In the genomic region with DNA sequence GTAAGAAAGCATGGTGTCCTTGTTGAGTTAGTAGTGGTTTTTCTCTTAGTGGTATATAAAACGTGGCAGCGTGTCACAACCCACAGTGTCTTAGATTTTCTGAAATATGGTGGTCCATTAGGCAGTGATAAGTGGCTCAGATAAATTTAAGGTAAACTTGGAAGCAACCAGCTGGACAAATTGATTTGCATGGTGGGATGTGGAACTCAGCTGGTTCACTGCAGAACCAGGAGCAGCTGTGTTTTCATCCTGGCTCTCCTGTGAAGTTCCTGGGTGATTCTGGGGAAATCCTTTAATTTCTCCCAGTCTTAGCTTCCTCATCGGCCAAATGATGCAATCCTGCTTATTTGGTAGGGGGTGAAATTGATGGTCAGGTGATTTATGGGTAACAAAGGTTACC, we compare ENCODE assay signal across 23 cellular contexts. TPM values are rescaled to one million over a fixed set of nuclear protein-coding genes. Genes with fewer than 3 reads are reported as not detected.
DNase-seq lines count a peak whose midpoint lies in the region; ATAC-seq, FAIRE-seq and TF ChIP-seq lines count a peak whose summit lies in the region.
"Had no signal": no experiment of that assay in that cellular context is flagged by ENCODE, and none has a peak within 500 bp of the region (broad histone marks: within the 10 kb centered on the region; RNA-seq: fewer than 3 reads in every experiment).

No MANE protein-coding gene starts in this region.

- no peak overlapping the region for H2AFZ ChIP-seq in HepG2 (ENCODE audit: low read length)
- no peak overlapping the region for H2AFZ ChIP-seq in neural progenitor cell (replicated peaks)
- no peak overlapping the region for H2AFZ ChIP-seq in GM23248

- no peak overlapping the region for H3K27ac ChIP-seq in HepG2 (ENCODE audit: extremely low read length, insufficient read depth, low read length)
- H3K27ac ChIP-seq in right lobe of liver = no peak overlapping the region
- no peak overlapping the region for H3K27ac ChIP-seq in neural progenitor cell
- H3K27ac ChIP-seq in GM23248 = no peak overlapping the region
- H3K27ac ChIP-seq: 22Rv1; A549; BLaER1 treated with 17β-estradiol and CSF1 and Interleukin-3, amounts not matched to agents 10 nM and 100 nM; C4-2B had no signal

- H4K20me1 ChIP-seq in HepG2 (ENCODE audit: insufficient read depth, low read length) = no peaks in the 10 kb centered on the region
- no peaks in the 10 kb centered on the region for H4K20me1 ChIP-seq in neural progenitor cell (ENCODE audit: low read depth)
- H4K20me1 ChIP-seq in GM23248 (ENCODE audit: insufficient read depth) = no peaks in the 10 kb centered on the region
- H4K20me1 ChIP-seq: BLaER1 treated with 17β-estradiol and CSF1 and Interleukin-3, amounts not matched to agents 10 nM and 100 nM had no signal

- H3F3A ChIP-seq in neural progenitor cell (ENCODE audit: low read depth) (peaks cover 2% of the 10 kb centered on the region), GM23248 (ENCODE audit: insufficient read depth) (no peaks in the 10 kb centered on the region)

- H3K79me2 ChIP-seq in HepG2 (ENCODE audit: insufficient read depth, low read length) = no peaks in the 10 kb centered on the region
- H3K79me2 ChIP-seq in neural progenitor cell (ENCODE audit: low read depth) = no peaks in the 10 kb centered on the region
- H3K79me2 ChIP-seq in GM23248 (ENCODE audit: insufficient read depth) = no peaks in the 10 kb centered on the region

- H3K36me3 ChIP-seq in HepG2 (replicated peaks in 1 of 2; ENCODE audit: control insufficient read depth in 1 of 2, insufficient read depth in 2 of 2, low read length in 2 of 2) (no peaks in the 10 kb centered on the region), right lobe of liver (no peaks in the 10 kb centered on the region), neural progenitor cell (no peaks in the 10 kb centered on the region), GM23248 (ENCODE audit: low read depth) (no peaks in the 10 kb centered on the region)
- H3K36me3 ChIP-seq: BLaER1 treated with 17β-estradiol and CSF1 and Interleukin-3, amounts not matched to agents 10 nM and 100 nM had no signal

- WGBS in HepG2 (ENCODE audit: low lambda C conversion rate) = 52% methylated on average over 3 of the region's 3 CpGs
- 61% methylated on average over 3 of the region's 3 CpGs for WGBS in right lobe of liver (ENCODE audit: insufficient coverage, low coverage, low lambda C conversion rate, missing lambda C conversion rate)
- 45 to 61% methylated on average over 3 of the region's 3 CpGs for WGBS in GM23248 (ENCODE audit: low coverage in 1 of 2, low lambda C conversion rate in 2 of 2, missing lambda C conversion rate in 2 of 2), 2 experiments

- H3K4me3 Mint-ChIP-seq in neural progenitor cell (no peak overlapping the region), osteocyte (ENCODE audit: unreplicated experiment) (no peak overlapping the region)
- no peak overlapping the region for H3K4me3 Mint-ChIP-seq in stimulated activated naive B cell treated with anti-CD40 and anti-IgM and Interleukin-4, amounts not matched to agents 10 μg/mL and 1 μg/mL and 100 μg/mL, for 72 hours
- H3K4me3 Mint-ChIP-seq: B cell; CD4-positive, alpha-beta T cell; CD8-positive, alpha-beta T cell had no signal

- ATAC-seq in HepG2 (no peak), right lobe of liver (no peak)
- ATAC-seq in stimulated activated naive B cell treated with anti-CD40 and anti-IgM and Interleukin-4, amounts not matched to agents 10 μg/mL and 1 μg/mL and 100 μg/mL, for 72 hours (replicated peaks) = no peak
- ATAC-seq: A549; CD8-positive, alpha-beta T cell had no signal

- H3K9ac ChIP-seq in HepG2 (ENCODE audit: insufficient read depth, low read depth, low read length) (no peak overlapping the region), neural progenitor cell (no peak overlapping the region), GM23248 (no peak overlapping the region)
- H3K9ac ChIP-seq: BLaER1 treated with 17β-estradiol and CSF1 and Interleukin-3, amounts not matched to agents 10 nM and 100 nM had no signal

- H3K4me2 ChIP-seq in HepG2 (ENCODE audit: low read depth, low read length) (no peak overlapping the region), neural progenitor cell (no peak overlapping the region), GM23248 (ENCODE audit: unreplicated experiment) (no peak overlapping the region)
- H3K4me2 ChIP-seq: A549; BLaER1 treated with 17β-estradiol and CSF1 and Interleukin-3, amounts not matched to agents 10 nM and 100 nM had no signal

- DNase-seq in HepG2 (ENCODE audit: low spot score) = no peak
- DNase-seq in right lobe of liver = no peak
- DNase-seq in neural progenitor cell (ENCODE audit: low spot score) = no peak
- peak; percentile 7 for DNase-seq in osteocyte (ENCODE audit: extremely low spot score, unreplicated experiment)
- DNase-seq in GM23248 = no peak
- no peak for DNase-seq in RKO (ENCODE audit: low spot score)
- DNase-seq in stimulated activated naive B cell treated with anti-CD40 and anti-IgM and Interleukin-4, amounts not matched to agents 10 μg/mL and 1 μg/mL and 100 μg/mL, for 72 hours = no peak
- DNase-seq: AML-193; Caco-2; Calu3; CD4-positive, alpha-beta T cell; CD8-positive, alpha-beta T cell; DMS79 treated with DMSO at 0.1 percent for 48 hours; GF-D8 had no signal

- peaks cover 18% of the 10 kb centered on the region for H3K4me1 Mint-ChIP-seq in neural progenitor cell
- peaks cover 2% of the 10 kb centered on the region for H3K4me1 Mint-ChIP-seq in osteocyte (ENCODE audit: unreplicated experiment)
- peaks cover 0 to 5% of the 10 kb centered on the region in 2 donors for H3K4me1 Mint-ChIP-seq in stimulated activated naive B cell treated with anti-CD40 and anti-IgM and Interleukin-4, amounts not matched to agents 10 μg/mL and 1 μg/mL and 100 μg/mL, for 72 hours
- H3K4me1 Mint-ChIP-seq: B cell had no signal

- CTCF ChIA-PET in HepG2 (lab: Yijun Ruan, JAX; ENCODE audit: low intra/inter-chr PET ratio, low total read pairs) = no interaction called here

- H3K9me3 Mint-ChIP-seq in neural progenitor cell (peaks cover 2% of the 10 kb centered on the region), osteocyte (ENCODE audit: unreplicated experiment) (no peaks in the 10 kb centered on the region)
- H3K9me3 Mint-ChIP-seq in stimulated activated naive B cell treated with anti-CD40 and anti-IgM and Interleukin-4, amounts not matched to agents 10 μg/mL and 1 μg/mL and 100 μg/mL, for 72 hours = peaks cover 0 to 2% of the 10 kb centered on the region in 2 donors
- H3K9me3 Mint-ChIP-seq: CD4-positive, alpha-beta T cell; CD8-positive, alpha-beta T cell had no signal

- no peak for TF ChIP-seq POLR2A in HepG2 (IDR thresholded peaks at IDR 0.05; ENCODE audit: insufficient read depth in 1 of 2, low read depth in 2 of 2, low read length in 2 of 2)
- TF ChIP-seq POLR2A in right lobe of liver (IDR thresholded peaks at IDR 0.05) = no peak

- intact Hi-C loops in HepG2 (cut with micrococcal nuclease; ENCODE audit: unreplicated experiment) = no loop called here
- intact Hi-C loops in right lobe of liver (cut with DNase I) = no loop called here

- in situ Hi-C loops in HepG2 (cut with HindIII; ENCODE audit: extremely low pct_ligation_motif_present, low pct_unique_long_range_greater_than_20kb) = no loop called here
- in situ Hi-C loops in GM23248 (cut with MboI) = loop anchor here (5.0 kb wide), 1 partner anchor 87 kb away; no protein-coding TSS in a partner anchor

- no TSS peak for BruUV-seq in HepG2 (replicated peaks; lab: Mats Ljungman, UMichigan)

- peaks cover 5% of the 10 kb centered on the region for H3K27me3 Mint-ChIP-seq in neural progenitor cell (ENCODE audit: insufficient read depth, low read depth)
- H3K27me3 Mint-ChIP-seq in osteocyte (ENCODE audit: unreplicated experiment) = peaks cover 24% of the 10 kb centered on the region
- H3K27me3 Mint-ChIP-seq in stimulated activated naive B cell treated with anti-CD40 and anti-IgM and Interleukin-4, amounts not matched to agents 10 μg/mL and 1 μg/mL and 100 μg/mL, for 72 hours = peaks cover 32 to 43% of the 10 kb centered on the region in 2 donors

- TF ChIP-seq EP300 in HepG2 (IDR thresholded peaks at IDR 0.05; ENCODE audit: low read depth in 2 of 2, low read length in 2 of 2) = no peak
- TF ChIP-seq EP300 in HepG2 (CRISPR knock-in tag; IDR thresholded peaks at IDR 0.05; ENCODE audit: borderline replicate concordance) = no peak

- H3K4me1 ChIP-seq in HepG2 (ENCODE audit: insufficient read depth, low read length) (peaks cover 25% of the 10 kb centered on the region), right lobe of liver (no peaks in the 10 kb centered on the region), neural progenitor cell (no peaks in the 10 kb centered on the region), GM23248 (ENCODE audit: insufficient read depth) (no peaks in the 10 kb centered on the region)
- H3K4me1 ChIP-seq: A549 had no signal

- H3K4me3 ChIP-seq in HepG2 (replicated peaks in 1 of 3; ENCODE audit: insufficient read depth in 1 of 3, low read depth in 2 of 3, low read length in 3 of 3) (no peak overlapping the region), right lobe of liver (no peak overlapping the region), neural progenitor cell (no peak overlapping the region), GM23248 (no peak overlapping the region)
- H3K4me3 ChIP-seq: A549; BLaER1 treated with 17β-estradiol and CSF1 and Interleukin-3, amounts not matched to agents 10 nM and 100 nM had no signal

- TF ChIP-seq RAD21 in HepG2 (CRISPR knock-in tag; IDR thresholded peaks at IDR 0.05) = no peak

- no peak for TF ChIP-seq CTCF in HepG2 (CRISPR knock-in tag; IDR thresholded peaks at IDR 0.05)
- TF ChIP-seq CTCF in right lobe of liver (IDR thresholded peaks at IDR 0.05) = no peak
- no peak for TF ChIP-seq CTCF in neural progenitor cell (IDR thresholded peaks at IDR 0.05)
- no peak for TF ChIP-seq CTCF in osteocyte (IDR thresholded peaks at IDR 0.05)

- FAIRE-seq in HepG2 (lab: Jason Lieb, UNC) = no peak
- FAIRE-seq: A549, D721Med, G401.6, GM12891, GM18507 had no signal

- no peaks in the 10 kb centered on the region for H3K36me3 Mint-ChIP-seq in neural progenitor cell
- no peaks in the 10 kb centered on the region for H3K36me3 Mint-ChIP-seq in osteocyte (ENCODE audit: unreplicated experiment)
- peaks cover 0 to 2% of the 10 kb centered on the region in 2 donors for H3K36me3 Mint-ChIP-seq in stimulated activated naive B cell treated with anti-CD40 and anti-IgM and Interleukin-4, amounts not matched to agents 10 μg/mL and 1 μg/mL and 100 μg/mL, for 72 hours
- H3K36me3 Mint-ChIP-seq: CD8-positive, alpha-beta T cell had no signal

- H3K27me3 ChIP-seq in HepG2 (ENCODE audit: control insufficient read depth in 1 of 2, insufficient read depth in 2 of 2, low read length in 2 of 2) = peaks cover 0 to 3% of the 10 kb centered on the region in 2 experiments; a peak in 1 of 5 replicates
- H3K27me3 ChIP-seq in right lobe of liver = no peaks in the 10 kb centered on the region
- H3K27me3 ChIP-seq in neural progenitor cell = no peaks in the 10 kb centered on the region
- H3K27me3 ChIP-seq in GM23248 (replicated peaks; ENCODE audit: insufficient read depth) = 0 out of 2 replicates have a peak, but pooled peaks cover 4% of the 10 kb centered on the region
- H3K27me3 ChIP-seq: BLaER1 treated with 17β-estradiol and CSF1 and Interleukin-3, amounts not matched to agents 10 nM and 100 nM had no signal

- H3K9me2 ChIP-seq in GM23248 (ENCODE audit: insufficient read depth) = no peaks in the 10 kb centered on the region

- H3K27ac Mint-ChIP-seq in neural progenitor cell (peak overlapping the region; percentile 18), osteocyte (ENCODE audit: unreplicated experiment) (no peak overlapping the region)
- H3K27ac Mint-ChIP-seq in stimulated activated naive B cell treated with anti-CD40 and anti-IgM and Interleukin-4, amounts not matched to agents 10 μg/mL and 1 μg/mL and 100 μg/mL, for 72 hours = no peak overlapping the region
- H3K27ac Mint-ChIP-seq: B cell; CD4-positive, alpha-beta T cell; CD8-positive, alpha-beta T cell had no signal

- H3K9me3 ChIP-seq in HepG2 (ENCODE audit: low read length) (no peaks in the 10 kb centered on the region), right lobe of liver (no peaks in the 10 kb centered on the region), neural progenitor cell (ENCODE audit: low read depth) (no peaks in the 10 kb centered on the region), GM23248 (ENCODE audit: low read depth) (no peaks in the 10 kb centered on the region)
- H3K9me3 ChIP-seq: A549; BLaER1 treated with 17β-estradiol and CSF1 and Interleukin-3, amounts not matched to agents 10 nM and 100 nM; Caco-2 had no signal

- POLR2A ChIA-PET in HepG2 (lab: Yijun Ruan, JAX) = no interaction called here

RNA-seq across cellular contexts. Expression of gene EEF1E1, which starts 32.9 kb away (rescaled TPM):
- total RNA-seq in HepG2 (2016; rRNA removed; fragmentation: Illumina TruSeq; extraction: Trizol) (188 and 270 TPM in 2 replicates), right lobe of liver (10 to 100 TPM in 3 of 6 experiments, 1 to 10 TPM in 3; 4.6 to 33.9 (median 10.1) TPM), neural progenitor cell (ENCODE audit: low replicate concordance) (85.6 and 119 TPM in 2 replicates), osteocyte (17.6 and 24.5 TPM in 2 replicates)
- total RNA-seq in HepG2 (2016; cell fraction: cytosol; rRNA removed; fragmentation: Illumina TruSeq; extraction: Trizol; ENCODE audit: low read depth) = 62.9 and 68.9 TPM in 2 replicates
- total RNA-seq in HepG2 (2016; cell fraction: insoluble cytoplasmic fraction; rRNA removed; fragmentation: Illumina TruSeq; extraction: Trizol) = 186 and 287 TPM in 2 replicates
- 86.5 and 89.3 TPM in 2 replicates for total RNA-seq in HepG2 (2016; cell fraction: membrane; rRNA removed; fragmentation: Illumina TruSeq; extraction: Trizol)
- total RNA-seq in HepG2 (2016; cell fraction: nucleus; rRNA removed; fragmentation: Illumina TruSeq; extraction: Trizol) = 93.4 and 98.7 TPM in 2 replicates
- polyA plus RNA-seq in HepG2 (2011; rRNA removed) (94.5 and 128 TPM in 2 replicates), GM23248 (2016; fragmentation: Nextera tagmentation; extraction: Ambion mirVana) (59.5 and 61.3 TPM in 2 replicates)
- 93.8 and 101 TPM in 2 replicates for polyA plus RNA-seq in HepG2 (2011; cell fraction: cytosol; rRNA removed)
- polyA plus RNA-seq in HepG2 (2011; cell fraction: nucleus; rRNA removed) = 27.9 and 33.4 TPM in 2 replicates
- 93.5 and 97.9 TPM in 2 replicates for polyA plus RNA-seq in HepG2 (2012)
- 51.5 and 51.7 TPM in 2 replicates for polyA plus RNA-seq in HepG2 (2016; cell fraction: cytosol; fragmentation: Illumina TruSeq; extraction: Trizol; ENCODE audit: low read depth)
- polyA plus RNA-seq in HepG2 (2016; cell fraction: insoluble cytoplasmic fraction; fragmentation: Illumina TruSeq; extraction: Trizol; ENCODE audit: low read depth) = 263 and 287 TPM in 2 replicates
- 64.6 and 67.7 TPM in 2 replicates for polyA plus RNA-seq in HepG2 (2016; cell fraction: membrane; fragmentation: Illumina TruSeq; extraction: Trizol; ENCODE audit: low read depth)
- 113 and 114 TPM in 2 replicates for polyA plus RNA-seq in HepG2 (2016; cell fraction: nucleus; fragmentation: Illumina TruSeq; extraction: Trizol; ENCODE audit: insufficient read depth, low read depth)
- 20.7 and 22.4 TPM in 2 replicates for polyA minus RNA-seq in HepG2 (2011; rRNA and poly(A)+ RNA removed; ENCODE audit: low replicate concordance)
- 21.0 and 30.3 TPM in 2 replicates for polyA minus RNA-seq in HepG2 (2011; cell fraction: cytosol; rRNA and poly(A)+ RNA removed)
- 82.0 and 84.3 TPM in 2 replicates for polyA minus RNA-seq in HepG2 (2011; cell fraction: nucleus; rRNA and poly(A)+ RNA removed)
- 23.4 and 46.7 TPM in 2 replicates for total RNA-seq in GM23248 (2014; rRNA removed; shearing (Covaris generic))
